Comparison of ENCODE assay signal across 14 cellular contexts in the genomic region with DNA sequence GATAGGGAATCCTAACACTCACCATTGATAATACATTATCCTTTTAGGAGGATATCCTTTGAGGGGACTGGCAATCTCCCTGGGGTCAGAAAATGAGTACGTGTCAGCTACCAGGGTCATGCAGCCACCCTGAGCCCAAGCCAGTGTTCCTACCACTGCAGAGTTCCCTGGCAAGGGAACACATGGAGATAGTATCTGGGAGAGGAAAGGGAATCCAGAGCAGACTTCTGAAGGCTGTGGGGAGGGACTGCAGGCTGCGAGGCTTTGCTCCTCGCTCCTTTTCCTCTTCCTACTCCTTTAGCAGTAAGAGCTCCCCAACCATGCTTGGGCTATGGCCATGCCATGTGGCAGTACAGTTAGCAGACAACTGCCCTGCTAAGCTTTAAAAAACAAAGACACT.
"Had no signal": no experiment of that assay in that cellular context is flagged by ENCODE, and none has a peak within 500 bp of the region (broad histone marks: within the 10 kb centered on the region; RNA-seq: fewer than 3 reads in every experiment).

No MANE protein-coding gene starts in this region.

- H3K4me3 ChIP-seq: cardiac muscle cell, gastroesophageal sphincter, pancreas, upper lobe of left lung had no signal

- H3K27me3 ChIP-seq: cardiac muscle cell, gastroesophageal sphincter, pancreas, upper lobe of left lung had no signal

- H3K4me3 Mint-ChIP-seq: activated B cell treated with CpG ODN at 0.5 μM for 24 hours; activated naive CD4-positive, alpha-beta T cell treated with anti-CD3 and anti-CD28 coated beads, Interleukin-2, amount 10 ng/mL, durations not matched to agents 7 days and 5 days; neural crest cell; T-helper 17 cell had no signal

- H3K27ac ChIP-seq: cardiac muscle cell, epithelial cell of prostate, gastroesophageal sphincter, pancreas had no signal

- H3K4me1 Mint-ChIP-seq: activated B cell treated with CpG ODN at 0.5 μM for 24 hours; activated naive CD4-positive, alpha-beta T cell treated with anti-CD3 and anti-CD28 coated beads, Interleukin-2, amount 10 ng/mL, durations not matched to agents 7 days and 5 days; T-helper 17 cell had no signal

- H3K4me1 ChIP-seq: pancreas had no signal

- H3K36me3 ChIP-seq: cardiac muscle cell, gastroesophageal sphincter, pancreas, upper lobe of left lung had no signal

- DNase-seq: activated B cell treated with CpG ODN at 0.5 μM for 24 hours; activated naive CD4-positive, alpha-beta T cell treated with anti-CD3 and anti-CD28 coated beads, Interleukin-2, amount 10 ng/mL, durations not matched to agents 7 days and 5 days; cortex of kidney; effector memory CD4-positive, alpha-beta T cell; hippocampal formation; pancreas; small intestine; T-helper 17 cell; upper lobe of left lung had no signal

- H3K36me3 Mint-ChIP-seq: activated naive CD4-positive, alpha-beta T cell treated with anti-CD3 and anti-CD28 coated beads, Interleukin-2, amount 10 ng/mL, durations not matched to agents 7 days and 5 days had no signal

- H3K27ac Mint-ChIP-seq: activated B cell treated with CpG ODN at 0.5 μM for 24 hours; activated naive CD4-positive, alpha-beta T cell treated with anti-CD3 and anti-CD28 coated beads, Interleukin-2, amount 10 ng/mL, durations not matched to agents 7 days and 5 days; activated T-helper 2 cell treated with anti-CD3 and anti-CD28 coated beads, Interferon-gamma antibody, Interleukin-2, Interleukin-4, amounts not matched to agents 10 μg/mL and 5 μg/mL and 100 μg/mL, durations not matched to agents 14 hours and 24 hours and 36 hours; T-helper 17 cell had no signal

- H3K9me3 Mint-ChIP-seq: activated B cell treated with CpG ODN at 0.5 μM for 24 hours; activated naive CD4-positive, alpha-beta T cell treated with anti-CD3 and anti-CD28 coated beads, Interleukin-2, amount 10 ng/mL, durations not matched to agents 7 days and 5 days; activated T-helper 2 cell treated with anti-CD3 and anti-CD28 coated beads, Interferon-gamma antibody, Interleukin-2, Interleukin-4, amounts not matched to agents 10 μg/mL and 5 μg/mL and 100 μg/mL, durations not matched to agents 14 hours and 24 hours and 36 hours; neural crest cell had no signal

- H3K9me3 ChIP-seq: gastroesophageal sphincter, pancreas, upper lobe of left lung had no signal
